ENCODE assay signal across 19 cellular contexts in the genomic region with DNA sequence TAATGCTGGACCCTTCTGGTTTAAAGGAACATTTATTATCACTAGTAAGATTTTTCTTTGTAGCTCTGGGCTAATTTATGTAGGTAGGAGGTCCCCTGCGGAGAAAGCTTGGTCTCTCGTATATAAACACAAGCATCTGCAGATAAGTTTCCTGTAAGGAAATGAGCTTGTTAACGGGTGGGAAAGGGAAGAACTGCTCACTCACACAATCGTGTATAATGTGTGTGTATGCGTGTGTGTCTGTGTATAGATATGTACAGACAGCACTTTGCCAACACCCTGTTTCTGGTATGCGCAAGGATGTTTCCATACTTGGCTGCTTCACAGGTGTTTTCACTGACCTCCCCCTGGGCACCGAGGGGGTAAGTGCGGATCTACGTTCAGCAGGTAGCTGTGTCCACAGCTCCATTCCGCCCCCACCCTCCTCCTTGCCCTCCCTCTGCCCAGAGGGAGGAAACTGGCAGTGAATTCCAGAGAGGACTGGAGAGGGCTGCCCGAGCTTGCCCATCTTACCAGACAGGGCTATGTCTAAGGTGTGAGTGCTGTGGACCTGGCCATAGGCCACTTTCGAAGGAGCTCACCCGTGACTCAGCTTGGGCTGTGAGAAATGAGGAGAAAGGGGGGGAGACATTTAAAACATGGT.
DNase-seq lines count a peak whose midpoint lies in the region; ATAC-seq, FAIRE-seq and TF ChIP-seq lines count a peak whose summit lies in the region.
"Had no signal": no experiment of that assay in that cellular context is flagged by ENCODE, and none has a peak within 500 bp of the region (broad histone marks: within the 10 kb centered on the region; RNA-seq: fewer than 3 reads in every experiment).

No MANE protein-coding gene starts in this region.

- FAIRE-seq in kidney (lab: Jason Lieb, UNC) (no peak), frontal cortex (lab: Jason Lieb, UNC) (no peak)
- FAIRE-seq: G401.6 had no signal

- no peak overlapping the region for H3K14ac ChIP-seq in trophoblast cell (ENCODE audit: low read length)

- H3K4me3 ChIP-seq in heart left ventricle (no peak overlapping the region), kidney (ENCODE audit: low read length in 2 of 2) (no peak overlapping the region), vagina (no peak overlapping the region), trophoblast cell (ENCODE audit: low read depth, low read length) (no peak overlapping the region)
- H3K4me3 ChIP-seq: transverse colon had no signal

- H4K8ac ChIP-seq in trophoblast cell (ENCODE audit: low read depth, low read length) = no peak overlapping the region

- H3K36me3 ChIP-seq in heart left ventricle = no peaks in the 10 kb centered on the region
- no peaks in the 10 kb centered on the region for H3K36me3 ChIP-seq in kidney (ENCODE audit: control insufficient read depth in 1 of 2, insufficient read depth in 2 of 2, low read length in 2 of 2)
- no peaks in the 10 kb centered on the region for H3K36me3 ChIP-seq in vagina
- H3K36me3 ChIP-seq in trophoblast cell (ENCODE audit: control insufficient read depth in 1 of 2, insufficient read depth in 2 of 2, low read length in 2 of 2) = no peaks in the 10 kb centered on the region
- H3K36me3 ChIP-seq: transverse colon had no signal

- DNase-seq in heart left ventricle (peak in 2 of 5 donors; percentile 18 to 21), cardiac septum (ENCODE audit: low spot score) (no peak), astrocyte of the hippocampus (ENCODE audit: low read depth, low spot score) (peak; percentile 21), kidney (peak; percentile 77), vagina (ENCODE audit: extremely low spot score in 2 of 2) (no peak), frontal cortex (ENCODE audit: low spot score in 2 of 2) (no peak), trophoblast cell (no peak)
- DNase-seq in stimulated activated naive CD8-positive, alpha-beta T cell treated with anti-CD3 and anti-CD28 coated beads, Interleukin-15, Interleukin-2, amounts not matched to agents 100 U/mL and 50 U/mL, for 24 hours = no peak
- DNase-seq: activated CD8-positive, alpha-beta memory T cell treated with anti-CD3 and anti-CD28 coated beads, Interleukin-2, amount 50 U/mL, for 48 hours; endodermal cell; IMR-90; kidney glomerular epithelial cell; NCI-H1105; NCI-H446; OCI-M1; stimulated activated CD4-positive, alpha-beta T cell treated with anti-CD3 and anti-CD28 coated beads, Interleukin-2, amount 100 ng/mL, for 48 hours; transverse colon had no signal

- no peak overlapping the region for H3K23ac ChIP-seq in trophoblast cell (ENCODE audit: low read length)

- no peak overlapping the region for H3K4ac ChIP-seq in trophoblast cell (ENCODE audit: low read depth, low read length)

- H4K12ac ChIP-seq in trophoblast cell (ENCODE audit: low read depth, low read length) = no peak overlapping the region

- H2BK5ac ChIP-seq in trophoblast cell (ENCODE audit: low read depth, low read length, poor library complexity) = no peak overlapping the region

- H3K27me3 ChIP-seq in heart left ventricle (no peaks in the 10 kb centered on the region), vagina (no peaks in the 10 kb centered on the region), trophoblast cell (ENCODE audit: insufficient read depth, low read length) (no peaks in the 10 kb centered on the region)
- H3K27me3 ChIP-seq: transverse colon had no signal

- 47 to 62% (median 49%) methylated on average over 10 to 13 of the region's 13 CpGs for WGBS in heart left ventricle, 4 donors
- no CpG with 5 or more reads among the region's 13 CpGs for WGBS in trophoblast cell (ENCODE audit: extremely low coverage, insufficient coverage, insufficient read length)

- TF ChIP-seq CTCF in heart left ventricle (IDR thresholded peaks at IDR 0.05) = no peak
- TF ChIP-seq CTCF in kidney (IDR thresholded peaks at IDR 0.05; ENCODE audit: borderline replicate concordance, extremely low read depth, insufficient read depth) = no peak
- TF ChIP-seq CTCF in vagina (IDR thresholded peaks at IDR 0.05) = no peak

- H2BK12ac ChIP-seq in trophoblast cell (ENCODE audit: low read length) = no peak overlapping the region

- H3K18ac ChIP-seq in trophoblast cell (ENCODE audit: low read length) = no peak overlapping the region

- H3K79me2 ChIP-seq in trophoblast cell (ENCODE audit: control insufficient read depth, insufficient read depth, low read length, poor library complexity) = no peaks in the 10 kb centered on the region

- H3K27ac ChIP-seq in heart left ventricle = peak overlapping the region in 3 of 12 donors; percentile 4 to 33 (median 22)
- no peak overlapping the region for H3K27ac ChIP-seq in kidney (ENCODE audit: low read depth in 2 of 2, low read length in 2 of 2)
- H3K27ac ChIP-seq in vagina = peak overlapping the region; percentile 39
- H3K27ac ChIP-seq in trophoblast cell (ENCODE audit: low read depth, low read length) = no peak overlapping the region
- H3K27ac ChIP-seq: transverse colon had no signal

- H2AK5ac ChIP-seq in trophoblast cell (ENCODE audit: low read length) = no peak overlapping the region

- H3K9ac ChIP-seq in kidney (ENCODE audit: low read length in 2 of 2) (no peak overlapping the region), trophoblast cell (ENCODE audit: low read length) (no peak overlapping the region)

- H3K4me1 ChIP-seq in heart left ventricle (peaks cover 0 to 22% (median 10%) of the 10 kb centered on the region in 12 donors), kidney (ENCODE audit: control insufficient read depth in 1 of 2, insufficient read depth in 1 of 2, low read depth in 1 of 2, low read length in 2 of 2) (no peaks in the 10 kb centered on the region), vagina (peaks cover 14% of the 10 kb centered on the region), trophoblast cell (ENCODE audit: control insufficient read depth in 1 of 2, insufficient read depth in 2 of 2, low read length in 2 of 2) (no peaks in the 10 kb centered on the region)
- H3K4me1 ChIP-seq: Caco-2, transverse colon had no signal

- intact Hi-C loops in heart left ventricle (cut with DNase I) = no loop called here
- intact Hi-C loops in cardiac septum (cut with DNase I) = no loop called here
- intact Hi-C loops in kidney (cut with DNase I) = no loop called here
- intact Hi-C loops in vagina (cut with DNase I) = no loop called here

- no peak overlapping the region for H2AFZ ChIP-seq in trophoblast cell (ENCODE audit: insufficient read depth, low read length, poor library complexity)

- H4K91ac ChIP-seq in trophoblast cell (ENCODE audit: low read depth, low read length) = no peak overlapping the region

- H3K79me1 ChIP-seq in trophoblast cell (ENCODE audit: low read length) = no peaks in the 10 kb centered on the region

- ATAC-seq in heart left ventricle = peak; percentile 23 to 79 (median 54)
- no peak for ATAC-seq in stimulated activated naive CD8-positive, alpha-beta T cell treated with anti-CD3 and anti-CD28 coated beads, Interleukin-15, Interleukin-2, amounts not matched to agents 100 U/mL and 50 U/mL, for 24 hours

- H3K9me3 ChIP-seq in heart left ventricle = no peaks in the 10 kb centered on the region
- H3K9me3 ChIP-seq in kidney (ENCODE audit: control insufficient read depth in 1 of 2, low read length in 2 of 2) = no peaks in the 10 kb centered on the region
- H3K9me3 ChIP-seq in vagina = no peaks in the 10 kb centered on the region
- peaks cover 2% of the 10 kb centered on the region for H3K9me3 ChIP-seq in trophoblast cell (ENCODE audit: insufficient read depth, low read depth, low read length)
- H3K9me3 ChIP-seq: Caco-2, transverse colon had no signal

- H3K4me2 ChIP-seq in trophoblast cell (ENCODE audit: low read length) = no peak overlapping the region

- H2BK120ac ChIP-seq in trophoblast cell (ENCODE audit: insufficient read depth, low read length, poor library complexity) = no peak overlapping the region

- TF ChIP-seq POLR2A in heart left ventricle (IDR thresholded peaks at IDR 0.05) (no peak), vagina (IDR thresholded peaks at IDR 0.05) (no peak)

Comparison
In these comparisons a context has a peak if more than half of its experiments do, and no peak if none do; other contexts are left out.
1. DNase-seq: peak in astrocyte of the hippocampus (single experiment) and kidney (single experiment); none in cardiac septum (single experiment), vagina (0 of 2), frontal cortex (0 of 2), trophoblast cell (0 of 2) and stimulated activated naive CD8-positive, alpha-beta T cell treated with anti-CD3 and anti-CD28 coated beads, Interleukin-15, Interleukin-2, amounts not matched to agents 100 U/mL and 50 U/mL, for 24 hours (single experiment).